In genomic region chrX:4710618-4711433, GRCh38 we compare ENCODE assay signal across 10 cellular contexts.
DNase-seq lines count a peak whose midpoint lies in the region; ATAC-seq and TF ChIP-seq lines count a peak whose summit lies in the region.
"Had no signal": no experiment of that assay in that cellular context is flagged by ENCODE, and none has a peak within 500 bp of the region (broad histone marks: within the 10 kb centered on the region; RNA-seq: fewer than 3 reads in every experiment).

No MANE protein-coding gene starts in this region.

- H3K27me3 Mint-ChIP-seq in T-helper 2 cell treated with Interferon-gamma antibody and Interleukin-4, amounts not matched to agents 5 μg/mL and 100 μg/mL, for 36 hours (ENCODE audit: low read depth), result no peaks in the 10 kb centered on the region

- H3K9me3 Mint-ChIP-seq in T-helper 2 cell treated with Interferon-gamma antibody and Interleukin-4, amounts not matched to agents 5 μg/mL and 100 μg/mL, for 36 hours, result peaks cover 5% of the 10 kb centered on the region

- DNase-seq in T-helper 2 cell treated with Interferon-gamma antibody and Interleukin-4, amounts not matched to agents 5 μg/mL and 100 μg/mL, for 36 hours (ENCODE audit: low spot score), result no peak
- DNase-seq in non-pigmented ciliary epithelial cell (ENCODE audit: low read depth), result peak; percentile 0
- no peak for DNase-seq in activated effector memory CD4-positive, alpha-beta T cell treated with anti-CD3 and anti-CD28 coated beads, Interleukin-2, amount 50 U/mL, for 16 hours
- no peak for DNase-seq in activated CD8-positive, alpha-beta memory T cell treated with anti-CD3 and anti-CD28 coated beads, Interleukin-2, amount 50 U/mL, for 48 hours
- no peak for DNase-seq in esophagus muscularis mucosa (ENCODE audit: extremely low spot score)
- DNase-seq in stimulated activated CD8-positive, alpha-beta memory T cell treated with anti-CD3 and anti-CD28 coated beads, Interleukin-4, amount 100 ng/mL, for 48 hours, result no peak
- DNase-seq: NCI-H774, sigmoid colon had no signal

- TF ChIP-seq POLR2A in esophagus muscularis mucosa (IDR thresholded peaks at IDR 0.05; ENCODE audit: low read depth), result no peak

- no peak for TF ChIP-seq EP300 in esophagus muscularis mucosa (IDR thresholded peaks at IDR 0.05)

- H3K27ac Mint-ChIP-seq in T-helper 2 cell treated with Interferon-gamma antibody and Interleukin-4, amounts not matched to agents 5 μg/mL and 100 μg/mL, for 36 hours, result peak overlapping the region; percentile 63

- 66% methylated on average over 10 of the region's 10 CpGs for WGBS in esophagus muscularis mucosa

- intact Hi-C loops in esophagus muscularis mucosa (cut with DNase I), result no loop called here

- no peak overlapping the region for H3K27ac ChIP-seq in esophagus muscularis mucosa (replicated peaks in 1 of 4)
- H3K27ac ChIP-seq: sigmoid colon had no signal

- no peaks in the 10 kb centered on the region for H3K36me3 Mint-ChIP-seq in T-helper 2 cell treated with Interferon-gamma antibody and Interleukin-4, amounts not matched to agents 5 μg/mL and 100 μg/mL, for 36 hours (ENCODE audit: low read depth)

- H3K4me3 Mint-ChIP-seq in T-helper 2 cell treated with Interferon-gamma antibody and Interleukin-4, amounts not matched to agents 5 μg/mL and 100 μg/mL, for 36 hours, result no peak overlapping the region

- no peak for TF ChIP-seq CTCF in esophagus muscularis mucosa (IDR thresholded peaks at IDR 0.05)

- H3K4me3 ChIP-seq in esophagus muscularis mucosa, result no peak overlapping the region
- H3K4me3 ChIP-seq: sigmoid colon had no signal

- no peaks in the 10 kb centered on the region for H3K36me3 ChIP-seq in esophagus muscularis mucosa
- H3K36me3 ChIP-seq: sigmoid colon had no signal

- no peaks in the 10 kb centered on the region for H3K27me3 ChIP-seq in esophagus muscularis mucosa
- H3K27me3 ChIP-seq: sigmoid colon had no signal

- no peaks in the 10 kb centered on the region for H3K4me1 ChIP-seq in esophagus muscularis mucosa
- H3K4me1 ChIP-seq: sigmoid colon had no signal

- H3K4me1 Mint-ChIP-seq in T-helper 2 cell treated with Interferon-gamma antibody and Interleukin-4, amounts not matched to agents 5 μg/mL and 100 μg/mL, for 36 hours (ENCODE audit: low read depth), result no peaks in the 10 kb centered on the region

- H3K9me3 ChIP-seq in esophagus muscularis mucosa, result no peaks in the 10 kb centered on the region
- H3K9me3 ChIP-seq: sigmoid colon had no signal

- ATAC-seq in GM19035 (IDR thresholded peaks at IDR 0.05; ENCODE audit: unreplicated experiment), result peak; percentile 73
- peak; percentile 88 for ATAC-seq in HG03442 (IDR thresholded peaks at IDR 0.05; ENCODE audit: unreplicated experiment)
